14 cellular contexts compared by ENCODE assay signal in genomic region chr14:99593971-99594841, GRCh38. TPM values are rescaled to one million over a fixed set of nuclear protein-coding genes. Genes with fewer than 3 reads are reported as not detected.
DNase-seq lines count a peak whose midpoint lies in the region; ATAC-seq and TF ChIP-seq lines count a peak whose summit lies in the region.
"Had no signal": no experiment of that assay in that cellular context is flagged by ENCODE, and none has a peak within 500 bp of the region (broad histone marks: within the 10 kb centered on the region; RNA-seq: fewer than 3 reads in every experiment).

No MANE protein-coding gene starts in this region.

- H3K27me3 Mint-ChIP-seq in natural killer cell treated with Interleukin-12 subunit alpha and Interleukin-12 subunit beta and Interleukin-15 and Interleukin-18, amount 100 ng/mL, for 72 hours, result no peaks in the 10 kb centered on the region
- H3K27me3 Mint-ChIP-seq in natural killer cell (ENCODE audit: low read depth in 2 of 2) (peaks cover 0 to 5% of the 10 kb centered on the region in 2 donors), endodermal cell (ENCODE audit: insufficient read depth) (no peaks in the 10 kb centered on the region)

- POLR2A ChIA-PET in Panc1 (lab: Charles Lee), result no interaction called here

- H3K36me3 Mint-ChIP-seq in natural killer cell treated with Interleukin-12 subunit alpha and Interleukin-12 subunit beta and Interleukin-15 and Interleukin-18, amount 100 ng/mL, for 72 hours, result no peaks in the 10 kb centered on the region
- H3K36me3 Mint-ChIP-seq in natural killer cell, result no peaks in the 10 kb centered on the region
- H3K36me3 Mint-ChIP-seq in endodermal cell (ENCODE audit: low read depth), result no peaks in the 10 kb centered on the region
- H3K36me3 Mint-ChIP-seq: neural progenitor cell had no signal

- H3K4me1 Mint-ChIP-seq in natural killer cell treated with Interleukin-12 subunit alpha and Interleukin-12 subunit beta and Interleukin-15 and Interleukin-18, amount 100 ng/mL, for 72 hours (ENCODE audit: low read depth in 2 of 2), result peaks cover 9% of the 10 kb centered on the region in 2 donors
- H3K4me1 Mint-ChIP-seq in natural killer cell (peaks cover 6 to 8% of the 10 kb centered on the region in 2 donors), endodermal cell (peaks cover 52% of the 10 kb centered on the region)

- intact Hi-C loops in natural killer cell (cut with micrococcal nuclease), result no loop called here
- intact Hi-C loops in Panc1 (cut with micrococcal nuclease; ENCODE audit: unreplicated experiment), result no loop called here

- TF ChIP-seq CTCF in natural killer cell (IDR thresholded peaks at IDR 0.05) (no peak), Panc1 (IDR thresholded peaks at IDR 0.05) (no peak), endodermal cell (conservative IDR thresholded peaks at IDR 0.05) (peak; percentile 46)

- peak overlapping the region; percentile 75 for H3K4me3 Mint-ChIP-seq in natural killer cell treated with Interleukin-12 subunit alpha and Interleukin-12 subunit beta and Interleukin-15 and Interleukin-18, amount 100 ng/mL, for 72 hours
- no peak overlapping the region for H3K4me3 Mint-ChIP-seq in natural killer cell
- no peak overlapping the region for H3K4me3 Mint-ChIP-seq in endodermal cell
- H3K4me3 Mint-ChIP-seq: neural progenitor cell had no signal

- BruUV-seq in Panc1 (replicated peaks; lab: Mats Ljungman, UMichigan), result no TSS peak

- H3K27ac Mint-ChIP-seq in natural killer cell treated with Interleukin-12 subunit alpha and Interleukin-12 subunit beta and Interleukin-15 and Interleukin-18, amount 100 ng/mL, for 72 hours, result peak overlapping the region; percentile 38 to 77
- H3K27ac Mint-ChIP-seq in natural killer cell, result peak overlapping the region in 1 of 2 donors; percentile 79
- H3K27ac Mint-ChIP-seq in endodermal cell, result no peak overlapping the region
- H3K27ac Mint-ChIP-seq: neural progenitor cell had no signal

- H3K4me3 ChIP-seq in Panc1 (ENCODE audit: low read depth in 2 of 2, low read length in 2 of 2) (no peak overlapping the region), endodermal cell (ENCODE audit: low read length) (no peak overlapping the region)
- H3K4me3 ChIP-seq: cardiac muscle cell, neural progenitor cell, thyroid gland had no signal

- no peak overlapping the region for H3K9ac ChIP-seq in endodermal cell (ENCODE audit: extremely low read depth, low read length, poor library complexity, severe bottlenecking)
- H3K9ac ChIP-seq: neural progenitor cell had no signal

- H3K36me3 ChIP-seq in Panc1 (ENCODE audit: control insufficient read depth, insufficient read depth, low read length) (no peaks in the 10 kb centered on the region), endodermal cell (ENCODE audit: control insufficient read depth, insufficient read depth, low read length) (no peaks in the 10 kb centered on the region)
- H3K36me3 ChIP-seq: cardiac muscle cell, neural progenitor cell, thyroid gland had no signal

- 80 to 92% methylated on average over 5 to 9 of the region's 9 CpGs for WGBS in endodermal cell (ENCODE audit: insufficient coverage in 1 of 2, insufficient read length in 1 of 2), 2 experiments

- H3K27ac ChIP-seq in Panc1 (ENCODE audit: low read length) (peak overlapping the region; percentile 54), endodermal cell (ENCODE audit: low read depth, low read length) (no peak overlapping the region)
- H3K27ac ChIP-seq: cardiac muscle cell, neural progenitor cell had no signal

- H3K27me3 ChIP-seq in Panc1 (ENCODE audit: control insufficient read depth, insufficient read depth, low read length) (no peaks in the 10 kb centered on the region), endodermal cell (ENCODE audit: control insufficient read depth, insufficient read depth, low read length, poor library complexity, severe bottlenecking) (no peaks in the 10 kb centered on the region)
- H3K27me3 ChIP-seq: cardiac muscle cell, neural progenitor cell, thyroid gland had no signal

- in situ Hi-C loops in Panc1 (cut with HindIII; ENCODE audit: low pct_unique_long_range_greater_than_20kb, low sequenced_read_pairs), result no loop called here

- no peak for DNase-seq in natural killer cell treated with Interleukin-12 subunit alpha and Interleukin-12 subunit beta and Interleukin-15 and Interleukin-18, amount 100 ng/mL, for 72 hours (ENCODE audit: low spot score)
- DNase-seq in natural killer cell, result no peak
- no peak for DNase-seq in Panc1 (ENCODE audit: low read depth, low spot score)
- DNase-seq in endodermal cell, result no peak
- no peak for DNase-seq in activated CD4-positive, CD25-positive, alpha-beta regulatory T cell (lab: John Stamatoyannopoulos, UW)
- no peak for DNase-seq in H4 (ENCODE audit: low spot score)
- no peak for DNase-seq in NCI-H2081 treated with DMSO at 0.1 percent for 48 hours (lab: John Stamatoyannopoulos, UW)
- DNase-seq: DMS153, mammary epithelial cell, NCI-H226 had no signal

- no peak for ATAC-seq in natural killer cell treated with Interleukin-12 subunit alpha and Interleukin-12 subunit beta and Interleukin-15 and Interleukin-18, amount 100 ng/mL, for 72 hours
- ATAC-seq in natural killer cell (no peak), Panc1 (no peak), HG03342 (IDR thresholded peaks at IDR 0.05; ENCODE audit: unreplicated experiment) (no peak)

- peaks cover 87% of the 10 kb centered on the region for H3K4me1 ChIP-seq in Panc1 (ENCODE audit: control insufficient read depth, insufficient read depth, low read length)
- H3K4me1 ChIP-seq in endodermal cell (ENCODE audit: control insufficient read depth, insufficient read depth, low read length), result peaks cover 19% of the 10 kb centered on the region

- no peaks in the 10 kb centered on the region for H3K9me3 ChIP-seq in Panc1 (ENCODE audit: control insufficient read depth, insufficient read depth, low read depth, low read length)
- no peaks in the 10 kb centered on the region for H3K9me3 ChIP-seq in endodermal cell (ENCODE audit: control insufficient read depth, low read length)
- H3K9me3 ChIP-seq: thyroid gland had no signal

- H3K9me3 Mint-ChIP-seq in natural killer cell treated with Interleukin-12 subunit alpha and Interleukin-12 subunit beta and Interleukin-15 and Interleukin-18, amount 100 ng/mL, for 72 hours, result no peaks in the 10 kb centered on the region
- H3K9me3 Mint-ChIP-seq in natural killer cell (no peaks in the 10 kb centered on the region), endodermal cell (no peaks in the 10 kb centered on the region)
- H3K9me3 Mint-ChIP-seq: neural progenitor cell had no signal

- CTCF ChIA-PET in Panc1 (lab: Charles Lee), result no interaction called here

RNA-seq across cellular contexts. Expression of gene CCDC85C, which starts 9.8 kb away (rescaled TPM):
- 1 to 10 TPM; 2.7 to 3.6 TPM for total RNA-seq in natural killer cell treated with Interleukin-12 subunit alpha and Interleukin-12 subunit beta and Interleukin-15 and Interleukin-18, amount 100 ng/mL, for 72 hours
- total RNA-seq in natural killer cell (1 to 10 TPM in 2 of 3 donors, under 1 TPM in 1; 0.73 to 4.3 (median 2.8) TPM), Panc1 (2021; ENCODE audit: unreplicated experiment) (96.6 TPM), endodermal cell (10 to 100 TPM; 32.8 to 45.8 TPM)
- 64.9 TPM for polyA plus RNA-seq in Panc1 (2012; ENCODE audit: insufficient read length)
- 63.0 TPM for polyA plus RNA-seq in endodermal cell (2013, experiment 1 of 2)
- polyA plus RNA-seq in endodermal cell (2013, experiment 2 of 2), result 64.5 TPM
- total RNA-seq in H4 (2014; rRNA removed; shearing (Covaris generic)), result 5.7 and 5.8 TPM in 2 replicates

RNA-seq across cellular contexts. Expression of gene HHIPL1, which starts 50.7 kb away (rescaled TPM):
- not detected for total RNA-seq in natural killer cell treated with Interleukin-12 subunit alpha and Interleukin-12 subunit beta and Interleukin-15 and Interleukin-18, amount 100 ng/mL, for 72 hours
- total RNA-seq in natural killer cell, result not detected
- 2.1 TPM for total RNA-seq in Panc1 (2021; ENCODE audit: unreplicated experiment)
- polyA plus RNA-seq in Panc1 (2012; ENCODE audit: insufficient read length), result 3.8 TPM
- total RNA-seq in endodermal cell, result 1 to 10 TPM; 3.0 to 3.4 TPM
- 1.8 TPM for polyA plus RNA-seq in endodermal cell (2013, experiment 1 of 2)
- polyA plus RNA-seq in endodermal cell (2013, experiment 2 of 2), result 2.3 TPM
- 0.02 and 0.14 TPM in 2 replicates for total RNA-seq in H4 (2014; rRNA removed; shearing (Covaris generic))
